8 cellular contexts compared by ENCODE assay signal in the genomic region with DNA sequence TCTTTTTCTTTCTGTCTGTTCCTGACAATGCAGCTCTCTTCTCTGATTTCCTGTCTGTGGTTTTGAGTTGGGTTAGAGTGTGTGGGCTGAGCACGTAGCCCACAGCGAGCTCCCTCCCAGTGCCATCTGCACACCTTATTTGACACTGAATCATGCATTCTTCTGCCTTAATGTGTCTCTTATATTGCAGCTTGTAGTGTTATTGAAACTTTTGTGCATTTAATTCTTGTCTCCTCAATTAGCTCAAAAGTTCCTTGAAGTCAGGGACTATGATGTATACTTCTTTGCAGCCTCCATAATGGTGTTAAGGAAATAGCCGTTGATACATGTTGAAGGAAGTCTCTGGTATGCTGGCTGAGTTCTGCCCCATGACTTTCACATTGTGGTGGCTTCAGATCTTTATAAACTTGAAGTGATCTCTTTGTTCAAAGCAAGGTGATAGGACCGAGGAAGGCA.
A peak's percentile ranks its signal among the peaks of the same experiment; 100 is the strongest.
DNase-seq lines count a peak whose midpoint lies in the region; ATAC-seq and TF ChIP-seq lines count a peak whose summit lies in the region.

No MANE protein-coding gene starts in this region.

- POLR2A ChIA-PET in activated CD8-positive, alpha-beta T cell treated with anti-CD3 and anti-CD28 coated beads, Interleukin-2, amount 10 ng/mL, durations not matched to agents 7 days and 5 days (lab: Charles Lee), result interaction anchor here (0.9 kb wide), 1 partner anchor 70 kb away, joined by 3 read pairs; no protein-coding TSS in a partner anchor

- H3K9me3 Mint-ChIP-seq in activated CD8-positive, alpha-beta T cell treated with anti-CD3 and anti-CD28 coated beads, Interleukin-2, amount 10 ng/mL, durations not matched to agents 7 days and 5 days (ENCODE audit: insufficient read depth), result peaks cover 41% of the 10 kb centered on the region

- H3K4me3 ChIP-seq in left lung, result no peak overlapping the region

- peak overlapping the region; percentile 93 for H3K27ac Mint-ChIP-seq in activated CD8-positive, alpha-beta T cell treated with anti-CD3 and anti-CD28 coated beads, Interleukin-2, amount 10 ng/mL, durations not matched to agents 7 days and 5 days

- H3K36me3 Mint-ChIP-seq in activated CD8-positive, alpha-beta T cell treated with anti-CD3 and anti-CD28 coated beads, Interleukin-2, amount 10 ng/mL, durations not matched to agents 7 days and 5 days (ENCODE audit: low read depth), result peaks cover 41% of the 10 kb centered on the region

- CTCF ChIA-PET in activated CD8-positive, alpha-beta T cell treated with anti-CD3 and anti-CD28 coated beads, Interleukin-2, amount 10 ng/mL, durations not matched to agents 7 days and 5 days (lab: Charles Lee), result interaction anchor here (0.9 to 2.0 kb wide), 6 partner anchors 24 to 722 kb away, joined by 3 to 4 read pairs (median 3); no protein-coding TSS in a partner anchor

- DNase-seq in SKM-1 treated with dmso at 0.1 percent for 144 hours (lab: John Stamatoyannopoulos, UW; ENCODE audit: unreplicated experiment) (peak; percentile 14), SKM-1 (lab: John Stamatoyannopoulos, UW; ENCODE audit: unreplicated experiment) (no peak), NCI-H2227 treated with DMSO at 0.1 percent for 48 hours (lab: John Stamatoyannopoulos, UW) (no peak), medulla oblongata (ENCODE audit: extremely low spot score) (no peak), left lung (no peak)
- DNase-seq in activated CD8-positive, alpha-beta T cell treated with anti-CD3 and anti-CD28 coated beads, Interleukin-2, amount 10 ng/mL, durations not matched to agents 7 days and 5 days, result peak; percentile 75
- DNase-seq in stimulated activated CD4-positive, alpha-beta T cell treated with anti-CD3 and anti-CD28 coated beads, Interleukin-1b, Interleukin-23, amount 100 ng/mL, for 48 hours, result peak; percentile 23

- H3K27me3 ChIP-seq in left lung, result no peaks in the 10 kb centered on the region

- H3K27me3 Mint-ChIP-seq in activated CD8-positive, alpha-beta T cell treated with anti-CD3 and anti-CD28 coated beads, Interleukin-2, amount 10 ng/mL, durations not matched to agents 7 days and 5 days (ENCODE audit: low read depth), result no peaks in the 10 kb centered on the region

- no peak for TF ChIP-seq CTCF in left lung (IDR thresholded peaks at IDR 0.05)

- H3K36me3 ChIP-seq in left lung, result no peaks in the 10 kb centered on the region

- peak overlapping the region; percentile 57 for H3K4me3 Mint-ChIP-seq in activated CD8-positive, alpha-beta T cell treated with anti-CD3 and anti-CD28 coated beads, Interleukin-2, amount 10 ng/mL, durations not matched to agents 7 days and 5 days

- intact Hi-C loops in left lung (cut with DNase I), result no loop called here

- H3K4me1 Mint-ChIP-seq in activated CD8-positive, alpha-beta T cell treated with anti-CD3 and anti-CD28 coated beads, Interleukin-2, amount 10 ng/mL, durations not matched to agents 7 days and 5 days (ENCODE audit: low read depth), result peaks cover 50% of the 10 kb centered on the region

- H3K27ac ChIP-seq in left lung, result no peak overlapping the region

- H3K9me3 ChIP-seq in left lung, result no peaks in the 10 kb centered on the region

- ATAC-seq in HG03159 (IDR thresholded peaks at IDR 0.05; ENCODE audit: unreplicated experiment) (peak; percentile 52), left lung (no peak)
- ATAC-seq in activated CD8-positive, alpha-beta T cell treated with anti-CD3 and anti-CD28 coated beads, Interleukin-2, amount 10 ng/mL, durations not matched to agents 7 days and 5 days, result peak; percentile 91

- H3K4me1 ChIP-seq in left lung, result no peaks in the 10 kb centered on the region

Comparison
In these comparisons a context has a peak if more than half of its experiments do, and no peak if none do; other contexts are left out.
1. DNase-seq: peak in SKM-1 treated with dmso at 0.1 percent for 144 hours (single experiment), activated CD8-positive, alpha-beta T cell treated with anti-CD3 and anti-CD28 coated beads, Interleukin-2, amount 10 ng/mL, durations not matched to agents 7 days and 5 days (single experiment) and stimulated activated CD4-positive, alpha-beta T cell treated with anti-CD3 and anti-CD28 coated beads, Interleukin-1b, Interleukin-23, amount 100 ng/mL, for 48 hours (single experiment); none in SKM-1 (single experiment), NCI-H2227 treated with DMSO at 0.1 percent for 48 hours (single experiment), medulla oblongata (single experiment) and left lung (0 of 2).